Comparison of ENCODE assay signal across 1 cellular context in the genomic region with DNA sequence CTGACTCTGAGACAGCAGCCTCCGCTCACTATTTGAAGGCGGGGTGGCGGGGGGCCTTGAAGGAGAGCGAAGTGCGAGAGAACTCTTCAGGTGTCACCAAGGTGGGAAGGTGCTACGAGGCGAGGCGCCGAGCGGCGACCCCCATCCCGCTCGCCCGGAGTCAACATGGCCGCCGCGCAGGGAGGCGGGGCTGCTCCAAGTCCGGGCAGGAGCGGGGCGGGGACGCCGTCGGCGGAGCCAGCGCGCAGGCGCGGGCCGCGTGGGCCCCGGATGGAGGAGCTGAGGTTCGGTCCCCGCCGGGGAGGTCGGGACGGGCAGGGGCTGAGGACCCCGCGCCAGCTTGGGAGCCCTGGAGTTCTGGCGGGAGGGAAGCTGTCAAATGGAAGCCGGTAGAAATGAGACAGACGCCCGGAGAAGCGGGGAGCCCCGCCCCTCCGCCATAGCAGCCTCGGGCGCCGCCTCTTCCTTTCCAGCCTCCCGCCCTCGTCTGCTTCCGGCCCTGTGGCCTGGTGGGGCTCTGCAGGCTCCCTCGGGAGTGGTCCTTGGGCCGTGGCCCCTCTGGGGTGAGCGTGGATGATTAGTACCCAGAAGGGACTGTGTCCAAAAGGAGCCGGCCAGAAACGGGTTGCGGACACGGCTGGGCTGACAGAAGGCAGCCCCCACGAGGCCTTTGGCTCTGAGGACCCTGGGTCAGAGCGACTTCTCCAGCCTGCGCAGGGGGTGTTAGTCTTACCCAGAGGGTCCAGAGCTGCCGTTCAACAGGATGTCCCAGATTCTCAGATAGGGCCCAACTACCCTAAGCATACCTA.
TF ChIP-seq lines count a peak whose summit lies in the region.

TSS of gene PIGV (plus strand) at position 245 of the 809 bp plus-strand sequence. CDS start 2,866 bp downstream, outside the sequence.

TF ChIP-seq in GM12878, 131 proteins besides CTCF, POLR2A, EP300 and RAD21 (continued from another document and continues in another):
- TF ChIP-seq, protein P1, sequence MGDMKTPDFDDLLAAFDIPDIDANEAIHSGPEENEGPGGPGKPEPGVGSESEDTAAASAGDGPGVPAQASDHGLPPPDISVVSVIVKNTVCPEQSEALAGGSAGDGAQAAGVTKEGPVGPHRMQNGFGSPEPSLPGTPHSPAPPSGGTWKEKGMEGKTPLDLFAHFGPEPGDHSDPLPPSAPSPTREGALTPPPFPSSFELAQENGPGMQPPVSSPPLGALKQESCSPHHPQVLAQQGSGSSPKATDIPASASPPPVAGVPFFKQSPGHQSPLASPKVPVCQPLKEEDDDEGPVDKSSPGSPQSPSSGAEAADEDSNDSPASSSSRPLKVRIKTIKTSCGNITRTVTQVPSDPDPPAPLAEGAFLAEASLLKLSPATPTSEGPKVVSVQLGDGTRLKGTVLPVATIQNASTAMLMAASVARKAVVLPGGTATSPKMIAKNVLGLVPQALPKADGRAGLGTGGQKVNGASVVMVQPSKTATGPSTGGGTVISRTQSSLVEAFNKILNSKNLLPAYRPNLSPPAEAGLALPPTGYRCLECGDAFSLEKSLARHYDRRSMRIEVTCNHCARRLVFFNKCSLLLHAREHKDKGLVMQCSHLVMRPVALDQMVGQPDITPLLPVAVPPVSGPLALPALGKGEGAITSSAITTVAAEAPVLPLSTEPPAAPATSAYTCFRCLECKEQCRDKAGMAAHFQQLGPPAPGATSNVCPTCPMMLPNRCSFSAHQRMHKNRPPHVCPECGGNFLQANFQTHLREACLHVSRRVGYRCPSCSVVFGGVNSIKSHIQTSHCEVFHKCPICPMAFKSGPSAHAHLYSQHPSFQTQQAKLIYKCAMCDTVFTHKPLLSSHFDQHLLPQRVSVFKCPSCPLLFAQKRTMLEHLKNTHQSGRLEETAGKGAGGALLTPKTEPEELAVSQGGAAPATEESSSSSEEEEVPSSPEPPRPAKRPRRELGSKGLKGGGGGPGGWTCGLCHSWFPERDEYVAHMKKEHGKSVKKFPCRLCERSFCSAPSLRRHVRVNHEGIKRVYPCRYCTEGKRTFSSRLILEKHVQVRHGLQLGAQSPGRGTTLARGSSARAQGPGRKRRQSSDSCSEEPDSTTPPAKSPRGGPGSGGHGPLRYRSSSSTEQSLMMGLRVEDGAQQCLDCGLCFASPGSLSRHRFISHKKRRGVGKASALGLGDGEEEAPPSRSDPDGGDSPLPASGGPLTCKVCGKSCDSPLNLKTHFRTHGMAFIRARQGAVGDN (IDR thresholded peaks at IDR 0.05), result peak; percentile 59; the same call in 1 of the 2 replicates
- TF ChIP-seq IKZF1 (conservative IDR thresholded peaks at IDR 0.05) (peak; percentile 92), NR2C1 (IDR thresholded peaks at IDR 0.05) (peak; percentile 47; the same call in 1 of the 2 replicates), SMARCA5 (IDR thresholded peaks at IDR 0.05) (peak; percentile 98), YBX1 (IDR thresholded peaks at IDR 0.05) (no peak), ZNF207 (IDR thresholded peaks at IDR 0.05; ENCODE audit: borderline replicate concordance) (peak; percentile 48; the same call in 1 of the 2 replicates), NR2F1 (conservative IDR thresholded peaks at IDR 0.05) (peak; percentile 7), DPF2 (IDR thresholded peaks at IDR 0.05) (peak; percentile 89), RAD51 (IDR thresholded peaks at IDR 0.05) (no peak), CREB1 (IDR thresholded peaks at IDR 0.05; ENCODE audit: low read depth) (peak; percentile 36), MLLT1 (IDR thresholded peaks at IDR 0.05) (peak; percentile 4), PAX8 (IDR thresholded peaks at IDR 0.05) (peak; percentile 86; the same call in 1 of the 2 replicates), ZNF217 (IDR thresholded peaks at IDR 0.05) (peak; percentile 2; the same call in 1 of the 2 replicates), NBN (IDR thresholded peaks at IDR 0.05) (peak; percentile 64), ZBTB11 (CRISPR knock-in tag; IDR thresholded peaks at IDR 0.05) (no peak), TCF12 (IDR thresholded peaks at IDR 0.05; ENCODE audit: low read depth, low read length) (0 out of 2 replicates have a peak, but pooled peaks have one; percentile 22), MEF2B (IDR thresholded peaks at IDR 0.05; ENCODE audit: partially characterized antibody, poor library complexity, severe bottlenecking) (peak; percentile 90), ZNF24 (IDR thresholded peaks at IDR 0.05) (0 out of 2 replicates have a peak, but pooled peaks have one; percentile 3), TARDBP (IDR thresholded peaks at IDR 0.05; ENCODE audit: borderline replicate concordance) (0 out of 2 replicates have a peak, but pooled peaks have one; percentile 47), GABPA (IDR thresholded peaks at IDR 0.05; ENCODE audit: low read depth) (peak; percentile 81), MYB (IDR thresholded peaks at IDR 0.05; ENCODE audit: borderline replicate concordance, low read depth, low read length) (no peak), PML (IDR thresholded peaks at IDR 0.05; ENCODE audit: low read length) (peak; percentile 62), CHD2 (IDR thresholded peaks at IDR 0.05; ENCODE audit: borderline replicate concordance, low read depth, low read length) (0 out of 2 replicates have a peak, but pooled peaks have one; percentile 8), CEBPZ (IDR thresholded peaks at IDR 0.05; ENCODE audit: low read depth, low read length) (no peak), SRF (IDR thresholded peaks at IDR 0.05; ENCODE audit: low read depth in 2 of 2, low read length in 2 of 2) (0 out of 4 replicates have a peak, but pooled peaks of 1 of the 2 experiments have one; percentile 18), EZH2 (IDR thresholded peaks at IDR 0.05; ENCODE audit: borderline replicate concordance, control insufficient read depth, low read depth, low read length) (no peak), YY1 (IDR thresholded peaks at IDR 0.05; ENCODE audit: low read depth, low read length) (peak; percentile 98), HDGF (IDR thresholded peaks at IDR 0.05) (peak; percentile 74; the same call in 1 of the 2 replicates), HCFC1 (IDR thresholded peaks at IDR 0.05; ENCODE audit: low read length) (peak; percentile 62), SIN3A (IDR thresholded peaks at IDR 0.05; ENCODE audit: low read depth, low read length) (0 out of 2 replicates have a peak, but pooled peaks have one; percentile 64), IRF5 (IDR thresholded peaks at IDR 0.05; ENCODE audit: borderline replicate concordance) (no peak)
- TF ChIP-seq, protein P2, sequence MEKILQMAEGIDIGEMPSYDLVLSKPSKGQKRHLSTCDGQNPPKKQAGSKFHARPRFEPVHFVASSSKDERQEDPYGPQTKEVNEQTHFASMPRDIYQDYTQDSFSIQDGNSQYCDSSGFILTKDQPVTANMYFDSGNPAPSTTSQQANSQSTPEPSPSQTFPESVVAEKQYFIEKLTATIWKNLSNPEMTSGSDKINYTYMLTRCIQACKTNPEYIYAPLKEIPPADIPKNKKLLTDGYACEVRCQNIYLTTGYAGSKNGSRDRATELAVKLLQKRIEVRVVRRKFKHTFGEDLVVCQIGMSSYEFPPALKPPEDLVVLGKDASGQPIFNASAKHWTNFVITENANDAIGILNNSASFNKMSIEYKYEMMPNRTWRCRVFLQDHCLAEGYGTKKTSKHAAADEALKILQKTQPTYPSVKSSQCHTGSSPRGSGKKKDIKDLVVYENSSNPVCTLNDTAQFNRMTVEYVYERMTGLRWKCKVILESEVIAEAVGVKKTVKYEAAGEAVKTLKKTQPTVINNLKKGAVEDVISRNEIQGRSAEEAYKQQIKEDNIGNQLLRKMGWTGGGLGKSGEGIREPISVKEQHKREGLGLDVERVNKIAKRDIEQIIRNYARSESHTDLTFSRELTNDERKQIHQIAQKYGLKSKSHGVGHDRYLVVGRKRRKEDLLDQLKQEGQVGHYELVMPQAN (conservative IDR thresholded peaks at IDR 0.05), result peak; percentile 85
- TF ChIP-seq, protein P3, sequence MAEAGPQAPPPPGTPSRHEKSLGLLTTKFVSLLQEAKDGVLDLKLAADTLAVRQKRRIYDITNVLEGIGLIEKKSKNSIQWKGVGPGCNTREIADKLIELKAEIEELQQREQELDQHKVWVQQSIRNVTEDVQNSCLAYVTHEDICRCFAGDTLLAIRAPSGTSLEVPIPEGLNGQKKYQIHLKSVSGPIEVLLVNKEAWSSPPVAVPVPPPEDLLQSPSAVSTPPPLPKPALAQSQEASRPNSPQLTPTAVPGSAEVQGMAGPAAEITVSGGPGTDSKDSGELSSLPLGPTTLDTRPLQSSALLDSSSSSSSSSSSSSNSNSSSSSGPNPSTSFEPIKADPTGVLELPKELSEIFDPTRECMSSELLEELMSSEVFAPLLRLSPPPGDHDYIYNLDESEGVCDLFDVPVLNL (IDR thresholded peaks at IDR 0.05; ENCODE audit: low read depth, low read length), result no peak
- TF ChIP-seq, protein P4, sequence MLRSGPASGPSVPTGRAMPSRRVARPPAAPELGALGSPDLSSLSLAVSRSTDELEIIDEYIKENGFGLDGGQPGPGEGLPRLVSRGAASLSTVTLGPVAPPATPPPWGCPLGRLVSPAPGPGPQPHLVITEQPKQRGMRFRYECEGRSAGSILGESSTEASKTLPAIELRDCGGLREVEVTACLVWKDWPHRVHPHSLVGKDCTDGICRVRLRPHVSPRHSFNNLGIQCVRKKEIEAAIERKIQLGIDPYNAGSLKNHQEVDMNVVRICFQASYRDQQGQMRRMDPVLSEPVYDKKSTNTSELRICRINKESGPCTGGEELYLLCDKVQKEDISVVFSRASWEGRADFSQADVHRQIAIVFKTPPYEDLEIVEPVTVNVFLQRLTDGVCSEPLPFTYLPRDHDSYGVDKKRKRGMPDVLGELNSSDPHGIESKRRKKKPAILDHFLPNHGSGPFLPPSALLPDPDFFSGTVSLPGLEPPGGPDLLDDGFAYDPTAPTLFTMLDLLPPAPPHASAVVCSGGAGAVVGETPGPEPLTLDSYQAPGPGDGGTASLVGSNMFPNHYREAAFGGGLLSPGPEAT (IDR thresholded peaks at IDR 0.05; ENCODE audit: low read depth), result 0 out of 2 replicates have a peak, but pooled peaks have one; percentile 0
